Comparison of ENCODE assay signal across 15 cellular contexts in genomic region chr20:58906111-58906510, GRCh38. TPM values are rescaled to one million over a fixed set of nuclear protein-coding genes. Genes with fewer than 3 reads are reported as not detected.
A peak's percentile ranks its signal among the peaks of the same experiment; 100 is the strongest.
DNase-seq lines count a peak whose midpoint lies in the region; ATAC-seq and TF ChIP-seq lines count a peak whose summit lies in the region.
"Had no signal": no experiment of that assay in that cellular context is flagged by ENCODE, and none has a peak within 500 bp of the region (broad histone marks: within the 10 kb centered on the region; RNA-seq: fewer than 3 reads in every experiment).

No MANE protein-coding gene starts in this region.

- H3K9me3 ChIP-seq in breast epithelium = no peaks in the 10 kb centered on the region
- no peaks in the 10 kb centered on the region for H3K9me3 ChIP-seq in RWPE2 (ENCODE audit: severe bottlenecking)
- H3K9me3 ChIP-seq in right cardiac atrium (ENCODE audit: control insufficient read depth, low read length) = no peaks in the 10 kb centered on the region
- H3K9me3 ChIP-seq in thyroid gland = no peaks in the 10 kb centered on the region
- H3K9me3 ChIP-seq: suprapubic skin had no signal

- H3K27ac ChIP-seq in breast epithelium (peak overlapping the region; percentile 29 to 82), RWPE2 (ENCODE audit: poor library complexity, severe bottlenecking) (peak overlapping the region; percentile 31), right cardiac atrium (ENCODE audit: low read length) (peak overlapping the region; percentile 38), thyroid gland (peak overlapping the region; percentile 77 to 88 (median 77))
- H3K27ac ChIP-seq: suprapubic skin had no signal

- DNase-seq in breast epithelium (ENCODE audit: low spot score in 2 of 2) (no peak), MCF 10A (ENCODE audit: unreplicated experiment) (no peak), RWPE2 (ENCODE audit: low spot score) (no peak), right cardiac atrium (no peak), thyroid gland (no peak), H7 (no peak), NOMO-1 (lab: John Stamatoyannopoulos, UW; ENCODE audit: unreplicated experiment in 2 of 2) (no peak)
- no peak for DNase-seq in stimulated activated naive CD8-positive, alpha-beta T cell treated with anti-CD3 and anti-CD28 coated beads, Interleukin-15, Interleukin-2, amounts not matched to agents 100 U/mL and 50 U/mL, for 24 hours
- DNase-seq: activated CD4-positive, alpha-beta T cell treated with anti-CD3 and anti-CD28 coated beads for 48 hours; left colon; NCI-H1092 had no signal

- H3K4me1 ChIP-seq in breast epithelium (peaks cover 0 to 23% of the 10 kb centered on the region in 2 donors), RWPE2 (ENCODE audit: insufficient read depth, poor library complexity, severe bottlenecking) (peaks cover 20% of the 10 kb centered on the region), right cardiac atrium (ENCODE audit: control insufficient read depth, insufficient read depth, low read length) (peaks cover 3% of the 10 kb centered on the region), thyroid gland (peaks cover 33 to 60% of the 10 kb centered on the region in 2 donors)

- no peaks in the 10 kb centered on the region for H3K27me3 ChIP-seq in breast epithelium
- no peaks in the 10 kb centered on the region for H3K27me3 ChIP-seq in RWPE2 (ENCODE audit: insufficient read depth, poor library complexity, severe bottlenecking)
- H3K27me3 ChIP-seq in right cardiac atrium (ENCODE audit: control insufficient read depth, insufficient read depth) = no peaks in the 10 kb centered on the region
- H3K27me3 ChIP-seq in thyroid gland = no peaks in the 10 kb centered on the region
- no peaks in the 10 kb centered on the region for H3K27me3 ChIP-seq in H7 (ENCODE audit: control insufficient read depth, insufficient read depth, low read length)
- H3K27me3 ChIP-seq: hepatocyte, suprapubic skin had no signal

- H3K4me3 ChIP-seq in breast epithelium = no peak overlapping the region
- H3K4me3 ChIP-seq in RWPE2 (ENCODE audit: severe bottlenecking) = no peak overlapping the region
- no peak overlapping the region for H3K4me3 ChIP-seq in right cardiac atrium (ENCODE audit: low read length)
- no peak overlapping the region for H3K4me3 ChIP-seq in thyroid gland (replicated peaks in 1 of 3)
- H3K4me3 ChIP-seq in H7 (ENCODE audit: insufficient read depth, low read depth, low read length) = no peak overlapping the region
- H3K4me3 ChIP-seq: hepatocyte, skin epidermis, suprapubic skin had no signal

- no peaks in the 10 kb centered on the region for H3K9me3 Mint-ChIP-seq in MCF 10A (ENCODE audit: unreplicated experiment)
- H3K9me3 Mint-ChIP-seq: natural killer cell treated with Interleukin-12 subunit alpha and Interleukin-12 subunit beta and Interleukin-15 and Interleukin-18, amount 100 ng/mL, for 72 hours had no signal

- H3K27ac Mint-ChIP-seq in MCF 10A (ENCODE audit: low read depth, unreplicated experiment) = no peak overlapping the region

- peaks cover 17% of the 10 kb centered on the region for H3K4me1 Mint-ChIP-seq in MCF 10A (ENCODE audit: insufficient read depth, unreplicated experiment)

- no peaks in the 10 kb centered on the region for H3K27me3 Mint-ChIP-seq in MCF 10A (ENCODE audit: insufficient read depth, unreplicated experiment)
- H3K27me3 Mint-ChIP-seq: natural killer cell treated with Interleukin-12 subunit alpha and Interleukin-12 subunit beta and Interleukin-15 and Interleukin-18, amount 100 ng/mL, for 72 hours had no signal

- peaks cover 90% of the 10 kb centered on the region for H3K36me3 Mint-ChIP-seq in MCF 10A (ENCODE audit: insufficient read depth, unreplicated experiment)

- BruUV-seq in MCF 10A (replicated peaks; lab: Mats Ljungman, UMichigan) = no TSS peak

- intact Hi-C loops in breast epithelium (cut with DNase I; ENCODE audit: low total_unique reads) (no loop called here), MCF 10A (cut with micrococcal nuclease) (no loop called here), right cardiac atrium (cut with DNase I) (loop anchor here in 1 of 4 donors (5.0 kb wide), 1 partner anchor 76 kb away; the partner anchor contains the start of gene NELFCD), thyroid gland (cut with DNase I) (no loop called here)

- CTCF ChIA-PET in MCF 10A (lab: Yijun Ruan, JAX) = interaction anchor here (1.6 kb wide), 1 partner anchor 548 kb away, joined by 3 read pairs; no protein-coding TSS in a partner anchor

- ATAC-seq in RWPE2 (ENCODE audit: low read depth) (no peak), right cardiac atrium (no peak)
- ATAC-seq in stimulated activated naive CD8-positive, alpha-beta T cell treated with anti-CD3 and anti-CD28 coated beads, Interleukin-15, Interleukin-2, amounts not matched to agents 100 U/mL and 50 U/mL, for 24 hours = no peak
- ATAC-seq: left colon had no signal

- TF ChIP-seq POLR2A in breast epithelium (IDR thresholded peaks at IDR 0.05) = no peak
- TF ChIP-seq POLR2A in thyroid gland (IDR thresholded peaks at IDR 0.05) = no peak

- H3K36me3 ChIP-seq in breast epithelium (no peaks in the 10 kb centered on the region), RWPE2 (ENCODE audit: low read depth) (peaks cover 91% of the 10 kb centered on the region), thyroid gland (peaks cover 65 to 76% of the 10 kb centered on the region in 2 donors), H7 (replicated peaks; ENCODE audit: control insufficient read depth, insufficient read depth, low read length) (peaks cover 55% of the 10 kb centered on the region)

- 89% methylated on average over 5 of the region's 5 CpGs for WGBS in right cardiac atrium
- WGBS in thyroid gland, 2 donors = 90 to 93% methylated on average over 5 of the region's 5 CpGs

- POLR2A ChIA-PET in MCF 10A (lab: Yijun Ruan, JAX) = interaction anchor here (0.6 to 2.3 kb wide), 6 partner anchors 11 to 126 kb away, joined by 3 to 15 read pairs (median 10); partner anchors contain the start of genes ATP5F1E and NELFCD

- no peak overlapping the region for H3K4me3 Mint-ChIP-seq in MCF 10A (ENCODE audit: unreplicated experiment)

- TF ChIP-seq CTCF in breast epithelium (IDR thresholded peaks at IDR 0.05) = no peak
- TF ChIP-seq CTCF in MCF 10A (IDR thresholded peaks at IDR 0.05; ENCODE audit: unreplicated experiment) = no peak
- no peak for TF ChIP-seq CTCF in RWPE2 (IDR thresholded peaks at IDR 0.05; ENCODE audit: poor library complexity, severe bottlenecking)
- TF ChIP-seq CTCF in thyroid gland (IDR thresholded peaks at IDR 0.05) = no peak

RNA-seq across cellular contexts. Expression of gene GNAS, which starts 53.6 kb away (rescaled TPM):
- 100 to 1,000 TPM; 448 to 714 (median 570) TPM for total RNA-seq in breast epithelium
- 629 and 715 TPM in 2 replicates for total RNA-seq in MCF 10A (2022)
- 1,000 to 10,000 TPM; 1,230 to 1,665 (median 1,377) TPM for total RNA-seq in right cardiac atrium
- polyA plus RNA-seq in right cardiac atrium = 1,885 TPM
- total RNA-seq in thyroid gland = 1,000 to 10,000 TPM; 2,457 to 5,038 (median 3,494) TPM
- total RNA-seq in H7 (2014; rRNA removed; shearing (Covaris generic)) = 683 and 685 TPM in 2 replicates

RNA-seq across cellular contexts. Expression of gene GNAS-AS1, which starts 55.4 kb away (rescaled TPM):
- 1 to 10 TPM in 1 of 3 donors, under 1 TPM in 2; 0.48 to 1.5 (median 0.98) TPM for total RNA-seq in breast epithelium
- 1.6 and 2.2 TPM in 2 replicates for total RNA-seq in MCF 10A (2022)
- under 1 TPM; 0.42 to 0.74 (median 0.50) TPM for total RNA-seq in right cardiac atrium
- polyA plus RNA-seq in right cardiac atrium = 0.32 TPM
- total RNA-seq in thyroid gland = 1 to 10 TPM in 2 of 4 donors, under 1 TPM in 2; 0.42 to 1.9 (median 1.1) TPM
- 0.24 and 0.26 TPM in 2 replicates for total RNA-seq in H7 (2014; rRNA removed; shearing (Covaris generic))
- total RNA-seq: hepatocyte, suprapubic skin had no signal
